ENCODE assay signal across 8 cellular contexts in genomic region chrX:66030505-66031317, GRCh38. TPM values are rescaled to one million over a fixed set of nuclear protein-coding genes. Genes with fewer than 3 reads are reported as not detected.
DNase-seq lines count a peak whose midpoint lies in the region; ATAC-seq and TF ChIP-seq lines count a peak whose summit lies in the region.

No MANE protein-coding gene starts in this region.

- in situ Hi-C loops in mammary epithelial cell (cut with MboI; ENCODE audit: low sequenced_read_pairs in 2 of 2): no loop called here

- no peak overlapping the region for H3K9ac ChIP-seq in mammary epithelial cell (ENCODE audit: insufficient read depth, low read length)

- CTCF ChIA-PET in mammary epithelial cell (lab: Charles Lee; ENCODE audit: low non-redundant PET): no interaction called here

- no TSS peak for BruUV-seq in mammary epithelial cell (replicated peaks; lab: Mats Ljungman, UMichigan)

- dilution Hi-C loops in mammary epithelial cell (cut with HindIII; ENCODE audit: low sequenced_read_pairs): no loop called here

- H3K4me3 ChIP-seq in LNCaP clone FGC (ENCODE audit: low read depth, low read length) (no peak overlapping the region), mammary epithelial cell (replicated peaks in 1 of 3; ENCODE audit: insufficient read depth in 1 of 3, low read depth in 2 of 3, low read length in 3 of 3) (no peak overlapping the region)

- 17% methylated on average over 7 of the region's 7 CpGs for WGBS in mammary epithelial cell (ENCODE audit: low coverage, missing lambda C conversion rate)

- DNase-seq in EH (ENCODE audit: low read depth): peak; percentile 32
- DNase-seq in LNCaP clone FGC (ENCODE audit: low read depth): no peak
- DNase-seq in mammary epithelial cell: peak; percentile 3
- peak; percentile 30 for DNase-seq in mucosa of gallbladder (ENCODE audit: low spot score)
- DNase-seq in D341Med (ENCODE audit: low spot score): no peak
- DNase-seq in NCI-H146 treated with DMSO at 0.1 percent for 48 hours (lab: John Stamatoyannopoulos, UW; ENCODE audit: unreplicated experiment): no peak
- no peak for DNase-seq in hepatic stellate cell (ENCODE audit: low spot score)

- TF ChIP-seq CTCF in LNCaP clone FGC (IDR thresholded peaks at IDR 0.05; ENCODE audit: control insufficient read depth, extremely low read depth, insufficient read depth): peak; percentile 45
- TF ChIP-seq CTCF in mammary epithelial cell (conservative IDR thresholded peaks at IDR 0.05 in 1 of 2, IDR thresholded peaks at IDR 0.05 in 1 of 2; ENCODE audit: extremely low read depth in 1 of 2, insufficient read depth in 1 of 2, low read depth in 1 of 2, low read length in 2 of 2): peak; percentile 67 to 68

- peak; percentile 75 for ATAC-seq in GM19328 (IDR thresholded peaks at IDR 0.05; ENCODE audit: unreplicated experiment)

- H3K27ac ChIP-seq in mammary epithelial cell (ENCODE audit: insufficient read depth, low read depth, low read length): no peak overlapping the region

- no peaks in the 10 kb centered on the region for H3K4me1 ChIP-seq in mammary epithelial cell (ENCODE audit: insufficient read depth, low read length)

- intact Hi-C loops in mammary epithelial cell (cut with micrococcal nuclease): loop anchor here (5.0 kb wide), 1 partner anchor 697 kb away; no protein-coding TSS in a partner anchor

- no peaks in the 10 kb centered on the region for H3K79me2 ChIP-seq in mammary epithelial cell (ENCODE audit: insufficient read depth, low read length)

- H3K27me3 ChIP-seq in mammary epithelial cell (ENCODE audit: insufficient read depth, low read length): no peaks in the 10 kb centered on the region

- no peaks in the 10 kb centered on the region for H3K36me3 ChIP-seq in mammary epithelial cell (ENCODE audit: insufficient read depth, low read length)

- H2AFZ ChIP-seq in mammary epithelial cell (ENCODE audit: low read depth, low read length): peak overlapping the region; percentile 52

- H4K20me1 ChIP-seq in mammary epithelial cell (ENCODE audit: insufficient read depth, low read length): no peaks in the 10 kb centered on the region

- peaks cover 3% of the 10 kb centered on the region for H3K9me3 ChIP-seq in mammary epithelial cell (replicated peaks; ENCODE audit: insufficient read depth, low read length)

- H3K4me2 ChIP-seq in mammary epithelial cell (ENCODE audit: insufficient read depth, low read depth, low read length): no peak overlapping the region

RNA-seq across cellular contexts. Expression of gene VSIG4, which starts 9.2 kb away (rescaled TPM):
- total RNA-seq in mammary epithelial cell (not detected), mucosa of gallbladder (61.5 TPM)
- polyA plus RNA-seq in mammary epithelial cell: not detected
- not detected for polyA minus RNA-seq in mammary epithelial cell

Comparison
In these comparisons a context has a peak if more than half of its experiments do, and no peak if none do; other contexts are left out.
1. DNase-seq: peak in EH (single experiment), mammary epithelial cell (single experiment) and mucosa of gallbladder (single experiment); none in LNCaP clone FGC (single experiment), D341Med (single experiment), NCI-H146 treated with DMSO at 0.1 percent for 48 hours (single experiment) and hepatic stellate cell (single experiment).
2. RNA of gene VSIG4, which starts 9.2 kb away (total RNA-seq): 61.5 TPM in mucosa of gallbladder (single experiment); not detected in mammary epithelial cell; every median in the first group is over 10 times any median in the second.